In genomic region chr10:93068411-93069244, GRCh38 we compare ENCODE assay signal across 2 cellular contexts.
TF ChIP-seq lines count a peak whose summit lies in the region.

No MANE protein-coding gene starts in this region.

TF ChIP-seq in GM12878, 131 proteins besides CTCF, POLR2A, EP300 and RAD21:
- TF ChIP-seq SMAD5 (IDR thresholded peaks at IDR 0.05; ENCODE audit: low read depth) (no peak), HDAC6 (IDR thresholded peaks at IDR 0.05; ENCODE audit: unreplicated experiment) (peak; percentile 93), BCL11A (IDR thresholded peaks at IDR 0.05; ENCODE audit: low read depth, low read length) (no peak), CEBPB (IDR thresholded peaks at IDR 0.05; ENCODE audit: borderline replicate concordance in 1 of 2, low read depth in 2 of 2, low read length in 2 of 2) (no peak), ZNF207 (IDR thresholded peaks at IDR 0.05; ENCODE audit: borderline replicate concordance) (no peak), ESRRA (IDR thresholded peaks at IDR 0.05; ENCODE audit: low read length) (no peak), RB1 (IDR thresholded peaks at IDR 0.05; ENCODE audit: borderline replicate concordance) (no peak)
TF ChIP-seq in GM12878: peak in this region for 1.

TF ChIP-seq in HepG2, 621 proteins besides CTCF, POLR2A, EP300 and RAD21:
- TF ChIP-seq TBP (CRISPR knock-in tag; IDR thresholded peaks at IDR 0.05) = no peak
- TF ChIP-seq PCBP2 (optimal IDR thresholded peaks at IDR 0.05; ENCODE audit: low read depth, low read length, poor library complexity, severe bottlenecking) = no peak
- TF ChIP-seq MED8 (CRISPR knock-in tag; IDR thresholded peaks at IDR 0.05; ENCODE audit: insufficient replicate concordance) = no peak
- TF ChIP-seq ZNF253 (CRISPR knock-in tag; IDR thresholded peaks at IDR 0.05; ENCODE audit: borderline replicate concordance) = no peak
- TF ChIP-seq ZNF317 (CRISPR knock-in tag; IDR thresholded peaks at IDR 0.05) = no peak
- TF ChIP-seq SP1 (IDR thresholded peaks at IDR 0.05) = no peak
- TF ChIP-seq SP1 (CRISPR knock-in tag; IDR thresholded peaks at IDR 0.05) = no peak
- no peak for TF ChIP-seq MEIS1 (CRISPR knock-in tag; IDR thresholded peaks at IDR 0.05; ENCODE audit: borderline replicate concordance)
- TF ChIP-seq AGO2 (optimal IDR thresholded peaks at IDR 0.05; ENCODE audit: low read depth, low read length) = peak; percentile 30
TF ChIP-seq in HepG2: peak in this region for 1.
